ENCODE assay signal across 29 cellular contexts in genomic region chr1:20395255-20395654, GRCh38.
"Had no signal": no experiment of that assay in that cellular context is flagged by ENCODE, and none has a peak within 500 bp of the region (broad histone marks: within the 10 kb centered on the region; RNA-seq: fewer than 3 reads in every experiment).

No MANE protein-coding gene starts in this region.

- H3K4me1 ChIP-seq: colonic mucosa, esophagus muscularis mucosa, esophagus squamous epithelium, foreskin keratinocyte, gastrocnemius medialis, gastroesophageal sphincter, heart left ventricle, heart right ventricle had no signal

- H3K4me2 ChIP-seq: hepatocyte had no signal

- H3K4me3 ChIP-seq: colonic mucosa, coronary artery, dorsolateral prefrontal cortex, esophagus muscularis mucosa, esophagus squamous epithelium, gastroesophageal sphincter, heart left ventricle, heart right ventricle, hepatocyte had no signal

- H3K9me3 ChIP-seq: colonic mucosa had no signal

- H2AFZ ChIP-seq: hepatocyte had no signal

- H3K36me3 ChIP-seq: colonic mucosa, esophagus muscularis mucosa, esophagus squamous epithelium, gastrocnemius medialis, gastroesophageal sphincter, heart left ventricle, heart right ventricle had no signal

- H3K27me3 ChIP-seq: colonic mucosa had no signal

- H3K79me2 ChIP-seq: hepatocyte had no signal

- DNase-seq: colonic mucosa; cortex of kidney; dermis blood vessel endothelial cell; dorsolateral prefrontal cortex; effector CD4-positive, alpha-beta T cell; effector CD8-positive, alpha-beta T cell; effector memory CD4-positive, alpha-beta T cell; effector memory CD8-positive, alpha-beta T cell; endodermal cell; erythroblast; esophagus squamous epithelium; foreskin fibroblast; foreskin keratinocyte; foreskin melanocyte; gastrocnemius medialis; glutamatergic neuron; head of caudate nucleus; heart left ventricle; heart right ventricle had no signal

- ATAC-seq: effector memory CD8-positive, alpha-beta T cell; esophagus mucosa; foreskin keratinocyte; gastrocnemius medialis; gastroesophageal sphincter; heart left ventricle; heart right ventricle had no signal

- H3K27ac ChIP-seq: colonic mucosa, coronary artery, dorsolateral prefrontal cortex, epithelial cell of prostate, esophagus muscularis mucosa, esophagus squamous epithelium, foreskin keratinocyte, gastrocnemius medialis, gastroesophageal sphincter, heart left ventricle, heart right ventricle, hepatocyte had no signal

- FAIRE-seq: colon, endometrium, endothelial cell of umbilical vein, frontal cortex had no signal
